Comparison of ENCODE assay signal across 17 cellular contexts in the genomic region with DNA sequence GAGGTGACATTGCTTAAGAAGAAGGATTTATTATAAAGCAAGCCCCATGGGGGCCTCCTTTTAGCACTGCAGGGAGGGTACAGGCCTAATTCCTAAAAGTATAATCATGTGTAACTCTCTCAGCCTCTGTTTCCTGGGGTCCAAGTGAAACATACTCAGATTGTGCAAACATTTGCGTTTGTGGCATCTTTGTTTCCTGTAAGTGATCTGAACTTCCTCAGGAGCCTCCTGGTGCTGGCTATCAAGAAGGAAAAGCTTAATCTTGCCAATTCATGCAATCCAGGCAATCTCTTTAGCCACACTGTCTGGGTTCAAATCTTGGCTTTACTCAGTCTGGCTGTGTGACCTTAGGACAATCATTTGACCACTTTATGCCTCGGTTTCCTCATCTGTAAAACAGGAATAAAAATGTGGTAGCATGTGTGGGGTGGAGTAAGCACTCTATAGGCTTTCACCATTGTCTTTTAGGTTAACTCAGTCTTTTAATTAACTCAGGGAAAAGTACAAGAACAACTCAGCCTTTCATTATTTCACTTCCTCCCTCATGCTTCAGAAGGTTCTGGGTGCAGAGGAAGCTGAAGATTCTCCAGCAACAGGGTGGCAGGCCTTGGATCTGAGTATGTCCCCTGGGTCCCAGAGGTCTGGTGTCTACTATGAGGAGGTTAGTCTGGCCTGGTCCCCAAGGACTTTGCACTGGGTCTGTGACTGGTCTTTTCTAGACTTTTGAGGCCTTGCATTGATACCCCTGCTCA. TPM values are rescaled to one million over a fixed set of nuclear protein-coding genes. Genes with fewer than 3 reads are reported as not detected.
A peak's percentile ranks its signal among the peaks of the same experiment; 100 is the strongest.
DNase-seq lines count a peak whose midpoint lies in the region; ATAC-seq and TF ChIP-seq lines count a peak whose summit lies in the region.
"Had no signal": no experiment of that assay in that cellular context is flagged by ENCODE, and none has a peak within 500 bp of the region (broad histone marks: within the 10 kb centered on the region; RNA-seq: fewer than 3 reads in every experiment).

No MANE protein-coding gene starts in this region.

- POLR2A ChIA-PET in PC-3 (lab: Charles Lee; ENCODE audit: unreplicated experiment): no interaction called here

- H3K4me1 ChIP-seq in PC-3 (ENCODE audit: insufficient read depth, low read length) (peaks cover 33% of the 10 kb centered on the region), parathyroid adenoma (no peaks in the 10 kb centered on the region)
- H3K4me1 ChIP-seq: uterus had no signal

- H3K79me2 ChIP-seq in PC-3 (ENCODE audit: low read length) (no peaks in the 10 kb centered on the region), parathyroid adenoma (no peaks in the 10 kb centered on the region)
- H3K79me2 ChIP-seq: hepatocyte had no signal

- intact Hi-C loops in PC-3 (cut with micrococcal nuclease): no loop called here

- DNase-seq in CD1c-positive myeloid dendritic cell (ENCODE audit: extremely low spot score) (peak; percentile 69), PC-3 (peak; percentile 32), fibroblast of gingiva (ENCODE audit: low read depth) (peak; percentile 21), midbrain (lab: John Stamatoyannopoulos, UW) (no peak)
- no peak for DNase-seq in activated naive CD4-positive, alpha-beta T cell treated with Interleukin-2 at 50 U/mL for 16 hours
- DNase-seq: activated CD8-positive, alpha-beta T cell treated with anti-CD3 and anti-CD28 coated beads for 36 hours; activated effector memory CD4-positive, alpha-beta T cell treated with anti-CD3 and anti-CD28 coated beads, Interleukin-2, amount 50 U/mL, for 16 hours; brain microvascular endothelial cell; NCI-H1694; NCI-H510A; stimulated activated CD4-positive, alpha-beta T cell treated with anti-CD3 and anti-CD28 coated beads, Interleukin-15, amount 100 ng/mL, for 24 hours; T1000 had no signal

- ATAC-seq in PC-3 (peak; percentile 41), GM19467 (IDR thresholded peaks at IDR 0.05; ENCODE audit: unreplicated experiment) (no peak), GM21723 (IDR thresholded peaks at IDR 0.05; ENCODE audit: unreplicated experiment) (no peak)
- ATAC-seq: activated CD8-positive, alpha-beta T cell treated with anti-CD3 and anti-CD28 coated beads for 36 hours had no signal

- no peak overlapping the region for H3K4me3 ChIP-seq in PC-3 (ENCODE audit: low read length)
- H3K4me3 ChIP-seq in parathyroid adenoma (ENCODE audit: low read depth, low read length): no peak overlapping the region
- H3K4me3 ChIP-seq: hepatocyte, uterus had no signal

- H3K27ac ChIP-seq in PC-3 (ENCODE audit: low read length): no peak overlapping the region
- H3K27ac ChIP-seq in parathyroid adenoma: peak overlapping the region; percentile 39
- H3K27ac ChIP-seq: brain microvascular endothelial cell, hepatocyte had no signal

- H3K9ac ChIP-seq in PC-3 (ENCODE audit: low read length) (no peak overlapping the region), parathyroid adenoma (no peak overlapping the region)

- no peaks in the 10 kb centered on the region for H3K36me3 ChIP-seq in PC-3 (ENCODE audit: low read depth, low read length)
- H3K36me3 ChIP-seq in parathyroid adenoma (ENCODE audit: control insufficient read depth, insufficient read depth, low read length): no peaks in the 10 kb centered on the region
- H3K36me3 ChIP-seq: brain microvascular endothelial cell, uterus had no signal

- H2AFZ ChIP-seq in PC-3 (ENCODE audit: low read length): 0 out of 2 replicates have a peak overlapping the region, but pooled peaks have one; percentile 16
- no peak overlapping the region for H2AFZ ChIP-seq in parathyroid adenoma
- H2AFZ ChIP-seq: hepatocyte had no signal

- no peaks in the 10 kb centered on the region for H3K9me2 ChIP-seq in PC-3 (replicated peaks; ENCODE audit: low read length)

- H3K27me3 ChIP-seq in PC-3 (ENCODE audit: low read length) (no peaks in the 10 kb centered on the region), parathyroid adenoma (ENCODE audit: control insufficient read depth, insufficient read depth, low read length) (no peaks in the 10 kb centered on the region)
- H3K27me3 ChIP-seq: uterus had no signal

- no peak for TF ChIP-seq CTCF in PC-3 (conservative IDR thresholded peaks at IDR 0.05; ENCODE audit: low read depth, low read length)
- no peak for TF ChIP-seq CTCF in parathyroid adenoma (IDR thresholded peaks at IDR 0.05)

- CTCF ChIA-PET in PC-3 (lab: Charles Lee): no interaction called here

- H3K4me2 ChIP-seq in PC-3 (ENCODE audit: low read length): no peak overlapping the region
- no peak overlapping the region for H3K4me2 ChIP-seq in parathyroid adenoma (ENCODE audit: low read length)
- H3K4me2 ChIP-seq: hepatocyte had no signal

- H4K20me1 ChIP-seq in PC-3 (ENCODE audit: low read length): no peaks in the 10 kb centered on the region

- H3K9me3 ChIP-seq in PC-3 (ENCODE audit: low read length) (no peaks in the 10 kb centered on the region), parathyroid adenoma (ENCODE audit: control insufficient read depth, low read length) (no peaks in the 10 kb centered on the region)
- H3K9me3 ChIP-seq: uterus had no signal

- no peaks in the 10 kb centered on the region for H3F3A ChIP-seq in PC-3 (ENCODE audit: low read length, unreplicated experiment)

- BruUV-seq in PC-3 (replicated peaks; lab: Mats Ljungman, UMichigan): no TSS peak

RNA-seq across cellular contexts. Expression of a gene that starts 0.8 kb away (rescaled TPM):
- 0.52 and 2.1 TPM in 2 replicates for total RNA-seq in PC-3 (2014; rRNA removed)
- total RNA-seq: activated CD8-positive, alpha-beta T cell treated with anti-CD3 and anti-CD28 coated beads for 36 hours; hepatocyte had no signal

RNA-seq across cellular contexts. Expression of a gene that starts 25.4 kb away (rescaled TPM):
- 170 and 217 TPM in 2 replicates for total RNA-seq in PC-3 (2014; rRNA removed)

Comparison
In these comparisons a context has a peak if more than half of its experiments do, and no peak if none do; other contexts are left out.
1. DNase-seq: peak in CD1c-positive myeloid dendritic cell (single experiment), PC-3 (single experiment) and fibroblast of gingiva (single experiment); none in midbrain (single experiment) and activated naive CD4-positive, alpha-beta T cell treated with Interleukin-2 at 50 U/mL for 16 hours (single experiment).